30 cellular contexts compared by ENCODE assay signal in genomic region chr6:74466572-74466971, GRCh38.
"Had no signal": no experiment of that assay in that cellular context is flagged by ENCODE, and none has a peak within 500 bp of the region (broad histone marks: within the 10 kb centered on the region; RNA-seq: fewer than 3 reads in every experiment).

No MANE protein-coding gene starts in this region.

- H3K27me3 ChIP-seq: MG63, Peyer's patch, SJSA1 had no signal

- DNase-seq: Kasumi-1, MG63, NCI-H1048, NCI-H1092 treated with DMSO at 0.1 percent for 48 hours, NCI-H1105 treated with DMSO at 0.1 percent for 48 hours, NCI-H1417, NCI-H1436, NCI-H146, NCI-H1694, NCI-H187, NCI-H1930, NCI-H2029 treated with DMSO at 0.1 percent for 48 hours, NCI-H2081 treated with DMSO at 0.1 percent for 48 hours, NCI-H2107, NCI-H2171, NCI-H226, NCI-H446 treated with DMSO at 0.1 percent for 48 hours, NCI-H510A, NCI-H524, NCI-H526, NCI-H69, NCI-H748 treated with DMSO at 0.1 percent for 48 hours, NCI-H82, Peyer's patch, Right ventricle myocardium superior, RPMI8226, SHP77 treated with DMSO at 0.1 percent for 48 hours, SK-N-SH, SW 1271 had no signal

- H3K27ac ChIP-seq: Peyer's patch, SJSA1 had no signal

- H3K9me3 ChIP-seq: Peyer's patch, SJSA1, SK-N-SH had no signal

- H3K4me2 ChIP-seq: SK-N-SH had no signal

- H3K4me1 ChIP-seq: Peyer's patch had no signal

- H3K9ac ChIP-seq: SK-N-SH had no signal

- H3K36me3 ChIP-seq: MG63, Peyer's patch, SJSA1 had no signal

- H3K4me3 ChIP-seq: MG63, Peyer's patch, SJSA1 had no signal
